Comparison of ENCODE assay signal across 10 cellular contexts in genomic region chr3:49173792-49174170, GRCh38. TPM values are rescaled to one million over a fixed set of nuclear protein-coding genes. Genes with fewer than 3 reads are reported as not detected.
DNase-seq lines count a peak whose midpoint lies in the region; ATAC-seq and TF ChIP-seq lines count a peak whose summit lies in the region.
"Had no signal": no experiment of that assay in that cellular context is flagged by ENCODE, and none has a peak within 500 bp of the region (broad histone marks: within the 10 kb centered on the region; RNA-seq: fewer than 3 reads in every experiment).

No MANE protein-coding gene starts in this region.

- no peak overlapping the region for H3K14ac ChIP-seq in H9 (ENCODE audit: insufficient read depth, low read length)

- H3K79me2 ChIP-seq in H9 (ENCODE audit: insufficient read depth, low read length): no peaks in the 10 kb centered on the region

- H3K79me1 ChIP-seq in H9 (ENCODE audit: insufficient read depth, low read depth, low read length, poor library complexity, severe bottlenecking): no peaks in the 10 kb centered on the region

- H3K27me3 ChIP-seq in H9 (ENCODE audit: insufficient read depth, low read length) (no peaks in the 10 kb centered on the region), adipocyte (replicated peaks; ENCODE audit: control insufficient read depth, insufficient read depth, low read length) (no peaks in the 10 kb centered on the region), left ventricle myocardium inferior (ENCODE audit: low read depth) (no peaks in the 10 kb centered on the region), psoas muscle (ENCODE audit: insufficient read depth in 3 of 3, low read length in 2 of 3) (no peaks in the 10 kb centered on the region)

- H2BK120ac ChIP-seq in H9 (ENCODE audit: low read depth, low read length, poor library complexity, severe bottlenecking): no peak overlapping the region

- peak overlapping the region; percentile 12 to 56; a peak in 3 of 5 replicates for H3K4me3 Mint-ChIP-seq in H9
- no peak overlapping the region for H3K4me3 Mint-ChIP-seq in activated CD4-positive, alpha-beta memory T cell treated with anti-CD3 and anti-CD28 coated beads for 36 hours

- no peak overlapping the region for H3K23ac ChIP-seq in H9 (ENCODE audit: insufficient read length, low read depth, low read length)

- H3K23me2 ChIP-seq in H9 (ENCODE audit: insufficient read length, low read depth, low read length, poor library complexity, severe bottlenecking): peaks cover 8% of the 10 kb centered on the region

- CTCF ChIA-PET in activated CD4-positive, alpha-beta memory T cell treated with anti-CD3 and anti-CD28 coated beads for 36 hours (lab: Charles Lee): no interaction called here

- H3T11ph ChIP-seq in H9 (ENCODE audit: low read length): no peak overlapping the region

- H2BK12ac ChIP-seq in H9 (ENCODE audit: insufficient read length, low read depth, low read length): no peak overlapping the region

- no peak overlapping the region for H2AFZ ChIP-seq in H9 (ENCODE audit: low read length)

- no peak for DNase-seq in H9
- no peak for DNase-seq in adipocyte (ENCODE audit: low read depth)
- DNase-seq in left ventricle myocardium inferior: peak; percentile 45
- no peak for DNase-seq in psoas muscle
- DNase-seq in activated CD4-positive, alpha-beta memory T cell treated with anti-CD3 and anti-CD28 coated beads for 36 hours: no peak
- DNase-seq in NCI-H774 (lab: John Stamatoyannopoulos, UW): no peak
- DNase-seq: CD4-positive, CD25-positive, alpha-beta regulatory T cell had no signal

- ATAC-seq in psoas muscle (no peak), HG03280 (IDR thresholded peaks at IDR 0.05; ENCODE audit: unreplicated experiment) (no peak), GM21367 (IDR thresholded peaks at IDR 0.05; ENCODE audit: unreplicated experiment) (no peak)

- peaks cover 20 to 28% of the 10 kb centered on the region in 2 experiments for H3K4me1 Mint-ChIP-seq in H9
- peaks cover 7% of the 10 kb centered on the region for H3K4me1 Mint-ChIP-seq in activated CD4-positive, alpha-beta memory T cell treated with anti-CD3 and anti-CD28 coated beads for 36 hours (ENCODE audit: low read depth)

- H3K9me3 Mint-ChIP-seq in H9: no peaks in the 10 kb centered on the region; a peak in 1 of 5 replicates
- H3K9me3 Mint-ChIP-seq in activated CD4-positive, alpha-beta memory T cell treated with anti-CD3 and anti-CD28 coated beads for 36 hours: no peaks in the 10 kb centered on the region

- H2BK5ac ChIP-seq in H9 (ENCODE audit: insufficient read length, low read length): no peak overlapping the region

- no peak overlapping the region for H2BK15ac ChIP-seq in H9 (ENCODE audit: low read depth, low read length)

- H3K18ac ChIP-seq in H9 (ENCODE audit: insufficient read length, low read depth, low read length): no peak overlapping the region

- H3K4me1 ChIP-seq in H9 (ENCODE audit: insufficient read depth, low read length) (peaks cover 6% of the 10 kb centered on the region; the same call in 1 of the 2 replicates), adipocyte (ENCODE audit: control insufficient read depth, insufficient read depth, low read length) (peaks cover 30% of the 10 kb centered on the region), left ventricle myocardium inferior (peaks cover 86% of the 10 kb centered on the region), psoas muscle (peaks cover 27% of the 10 kb centered on the region)

- no peak overlapping the region for H3K4me2 ChIP-seq in H9 (ENCODE audit: insufficient read depth, insufficient read length, low read length)

- H2BK20ac ChIP-seq in H9 (ENCODE audit: low read depth, low read length, poor library complexity, severe bottlenecking): no peak overlapping the region

- H3K9me3 ChIP-seq in H9 (ENCODE audit: control insufficient read depth, low read depth, low read length) (no peaks in the 10 kb centered on the region), adipocyte (ENCODE audit: control insufficient read depth, low read length) (no peaks in the 10 kb centered on the region), left ventricle myocardium inferior (replicated peaks) (no peaks in the 10 kb centered on the region), psoas muscle (no peaks in the 10 kb centered on the region)

- no peak overlapping the region for H4K8ac ChIP-seq in H9 (replicated peaks; ENCODE audit: insufficient read length, low read depth, low read length)

- H4K91ac ChIP-seq in H9 (ENCODE audit: insufficient read length, low read depth, low read length): no peak overlapping the region

- intact Hi-C loops in left ventricle myocardium inferior (cut with micrococcal nuclease) (loop anchor here (10.0 kb wide), 1 partner anchor 101 kb away; the partner anchor contains the start of gene C3orf62), psoas muscle (cut with DNase I) (loop anchor here (5.0 kb wide), 3 partner anchors 104 to 274 kb away; partner anchors contain the start of genes C3orf62 (in 1 of the 2) and USP4 (in 1 of the 2))
- intact Hi-C loops in activated CD4-positive, alpha-beta memory T cell treated with anti-CD3 and anti-CD28 coated beads for 36 hours (cut with micrococcal nuclease): no loop called here

- H3K27ac Mint-ChIP-seq in H9: peak overlapping the region; percentile 76 to 88 (median 83)
- H3K27ac Mint-ChIP-seq in activated CD4-positive, alpha-beta memory T cell treated with anti-CD3 and anti-CD28 coated beads for 36 hours: no peak overlapping the region
- H3K27ac Mint-ChIP-seq: CD4-positive, CD25-positive, alpha-beta regulatory T cell had no signal

- no peaks in the 10 kb centered on the region for H4K20me1 ChIP-seq in H9 (ENCODE audit: control insufficient read depth, insufficient read depth, insufficient read length)

- TF ChIP-seq CTCF in H9 (conservative IDR thresholded peaks at IDR 0.05) (no peak), left ventricle myocardium inferior (IDR thresholded peaks at IDR 0.05; ENCODE audit: borderline replicate concordance) (no peak), psoas muscle (IDR thresholded peaks at IDR 0.05) (no peak)

- H3K27me3 Mint-ChIP-seq in H9 (ENCODE audit: low read depth): peaks cover 12% of the 10 kb centered on the region
- H3K27me3 Mint-ChIP-seq in activated CD4-positive, alpha-beta memory T cell treated with anti-CD3 and anti-CD28 coated beads for 36 hours: peaks cover under 1% of the 10 kb centered on the region

- H3K4me3 ChIP-seq in adipocyte (ENCODE audit: low read length) (peak overlapping the region; percentile 92), left ventricle myocardium inferior (peak overlapping the region; percentile 84), psoas muscle (peak overlapping the region; percentile 88)

- H3K27ac ChIP-seq in H9 (ENCODE audit: insufficient read length, low read depth, low read length) (no peak overlapping the region), left ventricle myocardium inferior (replicated peaks) (peak overlapping the region; percentile 94), psoas muscle (peak overlapping the region; percentile 89)

- H4K5ac ChIP-seq in H9 (ENCODE audit: insufficient read length, low read depth, low read length): no peak overlapping the region

- H3K36me3 ChIP-seq in adipocyte (ENCODE audit: control insufficient read depth, insufficient read depth, low read length, severe bottlenecking): peaks cover 33% of the 10 kb centered on the region
- H3K36me3 ChIP-seq in left ventricle myocardium inferior: peaks cover 27% of the 10 kb centered on the region
- peaks cover 0 to 30% of the 10 kb centered on the region in 2 donors for H3K36me3 ChIP-seq in psoas muscle (ENCODE audit: insufficient read depth in 1 of 2, low read depth in 1 of 2)

- POLR2A ChIA-PET in activated CD4-positive, alpha-beta memory T cell treated with anti-CD3 and anti-CD28 coated beads for 36 hours (lab: Charles Lee): no interaction called here

- H3K4ac ChIP-seq in H9 (ENCODE audit: low read depth, low read length): no peak overlapping the region

- no peak overlapping the region for H2AK5ac ChIP-seq in H9 (ENCODE audit: insufficient read length, low read length)

- H3K36me3 Mint-ChIP-seq in H9 (ENCODE audit: insufficient read depth in 1 of 3, low read depth in 3 of 3): peaks cover 0 to 6% (median 3%) of the 10 kb centered on the region in 3 experiments; a peak in 4 of 7 replicates
- no peaks in the 10 kb centered on the region for H3K36me3 Mint-ChIP-seq in activated CD4-positive, alpha-beta memory T cell treated with anti-CD3 and anti-CD28 coated beads for 36 hours
- H3K36me3 Mint-ChIP-seq: CD4-positive, CD25-positive, alpha-beta regulatory T cell had no signal

- no CpG with 5 or more reads among the region's 4 CpGs for WGBS in H9 (ENCODE audit: extremely low coverage, insufficient read length, low lambda C conversion rate)
- WGBS in psoas muscle, 3 donors: 1 to 10% (median 7%) methylated on average over 4 of the region's 4 CpGs

- H3K9ac ChIP-seq in H9 (ENCODE audit: extremely low read depth, insufficient read length, low read length): no peak overlapping the region
- peak overlapping the region; percentile 95 for H3K9ac ChIP-seq in adipocyte (ENCODE audit: low read length)

- no peak overlapping the region for H3K56ac ChIP-seq in H9 (ENCODE audit: insufficient read length, low read depth, low read length)

RNA-seq across cellular contexts. Expression of gene KLHDC8B, which starts 2.4 kb away (rescaled TPM):
- total RNA-seq in H9 (2021) (13.5 and 14.4 TPM in 2 replicates), left ventricle myocardium inferior (92.5 TPM), psoas muscle (10 to 100 TPM; 24.7 to 84.5 (median 29.2) TPM)
- 10 to 100 TPM; 26.7 to 36.1 (median 28.3) TPM for polyA plus RNA-seq in psoas muscle
- 1 to 10 TPM; 1.8 to 2.9 TPM for total RNA-seq in activated CD4-positive, alpha-beta memory T cell treated with anti-CD3 and anti-CD28 coated beads for 36 hours

RNA-seq across cellular contexts. Expression of gene CCDC71, which starts 7.7 kb away (rescaled TPM):
- total RNA-seq in H9 (2021) (26.1 and 27.6 TPM in 2 replicates), left ventricle myocardium inferior (11.9 TPM), psoas muscle (10 to 100 TPM; 12.6 to 20.5 (median 14.7) TPM)
- polyA plus RNA-seq in psoas muscle: 10 to 100 TPM; 20.0 to 26.8 (median 20.8) TPM
- total RNA-seq in activated CD4-positive, alpha-beta memory T cell treated with anti-CD3 and anti-CD28 coated beads for 36 hours: 10 to 100 TPM; 18.8 to 19.7 TPM

RNA-seq across cellular contexts. Expression of gene LAMB2, which starts 40.9 kb away (rescaled TPM):
- total RNA-seq in H9 (2021) (121 and 130 TPM in 2 replicates), left ventricle myocardium inferior (772 TPM), psoas muscle (100 to 1,000 TPM; 133 to 220 (median 141) TPM)
- 100 to 1,000 TPM in 1 of 3 donors, 10 to 100 TPM in 2; 81.6 to 123 (median 95.3) TPM for polyA plus RNA-seq in psoas muscle
- not detected for total RNA-seq in activated CD4-positive, alpha-beta memory T cell treated with anti-CD3 and anti-CD28 coated beads for 36 hours
- total RNA-seq: T-helper 1 cell treated with Interleukin-12 subunit alpha and Interleukin-12 subunit beta and Interleukin-4 antibody, amounts not matched to agents 30 ng/mL and 1 ng/mL, for 36 hours had no signal

RNA-seq across cellular contexts. Expression of gene USP19, which starts 53.2 kb away (rescaled TPM):
- total RNA-seq in H9 (2021): 66.3 and 68.9 TPM in 2 replicates
- total RNA-seq in left ventricle myocardium inferior: 62.5 TPM
- total RNA-seq in psoas muscle: 100 to 1,000 TPM in 2 of 4 donors, 10 to 100 TPM in 2; 79.5 to 109 (median 96.3) TPM
- 10 to 100 TPM; 29.5 to 94.0 (median 42.9) TPM for polyA plus RNA-seq in psoas muscle
- 10 to 100 TPM; 44.1 to 45.3 TPM for total RNA-seq in activated CD4-positive, alpha-beta memory T cell treated with anti-CD3 and anti-CD28 coated beads for 36 hours

Comparison
In these comparisons a context has a peak if more than half of its experiments do, and no peak if none do; other contexts are left out.
1. RNA of gene LAMB2, which starts 40.9 kb away (total RNA-seq): 772 TPM in left ventricle myocardium inferior (single experiment), 133 to 220 TPM in psoas muscle and 121 to 130 TPM in H9; not detected in activated CD4-positive, alpha-beta memory T cell treated with anti-CD3 and anti-CD28 coated beads for 36 hours; every median in the first group is over 100 times any median in the second.
2. Peak in every context shown above with its lines, with median percentiles within 50 percentile points of each other: H3K4me3 ChIP-seq.